1 cellular context compared by ENCODE assay signal in the genomic region with DNA sequence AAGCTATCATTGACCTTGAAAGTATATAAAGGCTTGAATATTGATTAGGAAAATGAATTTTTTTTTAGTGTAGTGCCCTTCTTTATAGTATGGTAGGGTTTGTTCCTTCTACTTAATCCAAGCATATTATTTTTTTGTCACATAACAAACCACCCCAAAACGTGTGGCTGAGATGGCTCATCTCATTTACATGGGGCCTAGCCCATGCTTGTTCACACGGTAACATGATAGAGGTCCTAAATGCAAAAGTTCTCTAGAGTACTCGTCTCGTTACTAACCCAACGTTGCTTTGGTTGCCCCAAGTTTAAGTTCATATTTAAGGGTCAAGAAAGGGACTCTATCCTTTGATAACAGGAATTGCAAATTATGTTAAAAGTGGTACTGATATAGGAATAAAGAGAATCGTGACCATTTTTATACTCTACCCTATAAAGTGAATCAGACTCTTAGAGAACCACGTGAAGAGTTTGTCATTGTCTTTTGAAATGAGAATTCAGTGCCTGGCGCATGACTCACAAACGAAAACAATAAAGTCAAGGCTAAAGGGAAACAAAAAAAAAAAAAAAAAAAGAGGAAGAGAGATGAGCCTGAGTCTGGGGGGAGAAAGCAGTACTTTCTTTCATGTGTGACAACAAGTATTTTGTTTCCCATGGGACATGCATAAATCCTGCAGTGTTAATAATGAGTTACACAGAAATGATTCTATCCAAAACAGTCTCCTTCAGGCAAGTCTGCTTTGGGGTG.
A peak's percentile ranks its signal among the peaks of the same experiment; 100 is the strongest.
TF ChIP-seq lines count a peak whose summit lies in the region.

No MANE protein-coding gene starts in this region.

TF ChIP-seq in GM12878, 131 proteins besides CTCF, POLR2A, EP300 and RAD21 (continued from another document and continues in another):
- TF ChIP-seq RUNX3 (IDR thresholded peaks at IDR 0.05; ENCODE audit: low read length) (no peak; the same call in 1 of the 2 replicates), SIN3A (IDR thresholded peaks at IDR 0.05; ENCODE audit: low read depth, low read length) (no peak), EED (IDR thresholded peaks at IDR 0.05; ENCODE audit: low read depth) (no peak), IRF4 (IDR thresholded peaks at IDR 0.05; ENCODE audit: low read depth, low read length) (0 out of 2 replicates have a peak, but pooled peaks have one; percentile 31), ZNF622 (IDR thresholded peaks at IDR 0.05) (no peak), MEF2A (IDR thresholded peaks at IDR 0.05; ENCODE audit: insufficient read depth, low read depth, low read length) (0 out of 2 replicates have a peak, but pooled peaks have one; percentile 14), USF1 (IDR thresholded peaks at IDR 0.05; ENCODE audit: borderline replicate concordance, extremely low read length, insufficient read depth, low read depth, low read length) (no peak), CREM (IDR thresholded peaks at IDR 0.05; ENCODE audit: low read depth) (peak; percentile 36; the same call in 1 of the 2 replicates), NFXL1 (IDR thresholded peaks at IDR 0.05; ENCODE audit: borderline replicate concordance) (no peak), GATAD2B (conservative IDR thresholded peaks at IDR 0.05; ENCODE audit: low read depth) (no peak), SKIL (IDR thresholded peaks at IDR 0.05; ENCODE audit: low read depth, poor library complexity, severe bottlenecking) (peak; percentile 51), MTA2 (IDR thresholded peaks at IDR 0.05; ENCODE audit: low read depth) (peak; percentile 80), PAX8 (IDR thresholded peaks at IDR 0.05) (no peak), MTA3 (IDR thresholded peaks at IDR 0.05; ENCODE audit: borderline replicate concordance, low read length) (no peak), TCF3 (IDR thresholded peaks at IDR 0.05; ENCODE audit: borderline replicate concordance, insufficient read depth, low read depth, low read length) (no peak), TCF7 (IDR thresholded peaks at IDR 0.05; ENCODE audit: borderline replicate concordance) (0 out of 2 replicates have a peak, but pooled peaks have one; percentile 31), SREBF1 (IDR thresholded peaks at IDR 0.05; ENCODE audit: low read length) (no peak), TARDBP (IDR thresholded peaks at IDR 0.05; ENCODE audit: borderline replicate concordance) (no peak), TCF12 (IDR thresholded peaks at IDR 0.05; ENCODE audit: low read depth, low read length) (no peak), GABPA (IDR thresholded peaks at IDR 0.05; ENCODE audit: low read depth) (no peak), DPF2 (IDR thresholded peaks at IDR 0.05) (no peak), ZNF384 (IDR thresholded peaks at IDR 0.05; ENCODE audit: borderline replicate concordance, low read depth, low read length) (peak; percentile 98), IKZF2 (IDR thresholded peaks at IDR 0.05) (peak; percentile 91 to 92), CEBPB (IDR thresholded peaks at IDR 0.05; ENCODE audit: borderline replicate concordance in 1 of 2, low read depth in 2 of 2, low read length in 2 of 2) (no peak), WRNIP1 (IDR thresholded peaks at IDR 0.05; ENCODE audit: borderline replicate concordance, low read depth, low read length) (no peak), BHLHE40 (IDR thresholded peaks at IDR 0.05; ENCODE audit: borderline replicate concordance in 1 of 2, low read depth in 2 of 2, low read length in 1 of 2) (peak; percentile 53 to 79), SMARCA5 (IDR thresholded peaks at IDR 0.05) (no peak), NR2C1 (IDR thresholded peaks at IDR 0.05) (no peak), FOXM1 (IDR thresholded peaks at IDR 0.05; ENCODE audit: low read depth, low read length) (peak; percentile 37; the same call in 1 of the 2 replicates), MLLT1 (IDR thresholded peaks at IDR 0.05) (0 out of 2 replicates have a peak, but pooled peaks have one; percentile 13), YBX1 (IDR thresholded peaks at IDR 0.05) (no peak), IRF3 (IDR thresholded peaks at IDR 0.05) (no peak), CHD4 (IDR thresholded peaks at IDR 0.05) (no peak), CUX1 (IDR thresholded peaks at IDR 0.05; ENCODE audit: insufficient replicate concordance, low read depth, low read length) (peak; percentile 36), CHD1 (IDR thresholded peaks at IDR 0.05; ENCODE audit: low read depth, low read length) (no peak), SPI1 (IDR thresholded peaks at IDR 0.05; ENCODE audit: borderline replicate concordance, insufficient read depth, low read depth, low read length) (peak; percentile 85), HCFC1 (IDR thresholded peaks at IDR 0.05; ENCODE audit: low read length) (no peak), JUNB (IDR thresholded peaks at IDR 0.05) (peak; percentile 76), EGR1 (IDR thresholded peaks at IDR 0.05; ENCODE audit: borderline replicate concordance in 1 of 2, low read depth in 2 of 2, low read length in 2 of 2) (no peak), MAX (IDR thresholded peaks at IDR 0.05; ENCODE audit: low read depth, low read length) (no peak), POU2F2 (IDR thresholded peaks at IDR 0.05; ENCODE audit: borderline replicate concordance, low read depth, low read length) (0 out of 3 replicates have a peak, but pooled peaks have one; percentile 25), ZNF24 (IDR thresholded peaks at IDR 0.05) (no peak), YY1 (IDR thresholded peaks at IDR 0.05; ENCODE audit: low read depth, low read length) (no peak), CBX5 (IDR thresholded peaks at IDR 0.05; ENCODE audit: low read depth) (0 out of 2 replicates have a peak, but pooled peaks have one; percentile 44)
- TF ChIP-seq, protein P1, sequence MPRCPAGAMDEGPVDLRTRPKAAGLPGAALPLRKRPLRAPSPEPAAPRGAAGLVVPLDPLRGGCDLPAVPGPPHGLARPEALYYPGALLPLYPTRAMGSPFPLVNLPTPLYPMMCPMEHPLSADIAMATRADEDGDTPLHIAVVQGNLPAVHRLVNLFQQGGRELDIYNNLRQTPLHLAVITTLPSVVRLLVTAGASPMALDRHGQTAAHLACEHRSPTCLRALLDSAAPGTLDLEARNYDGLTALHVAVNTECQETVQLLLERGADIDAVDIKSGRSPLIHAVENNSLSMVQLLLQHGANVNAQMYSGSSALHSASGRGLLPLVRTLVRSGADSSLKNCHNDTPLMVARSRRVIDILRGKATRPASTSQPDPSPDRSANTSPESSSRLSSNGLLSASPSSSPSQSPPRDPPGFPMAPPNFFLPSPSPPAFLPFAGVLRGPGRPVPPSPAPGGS (IDR thresholded peaks at IDR 0.05; ENCODE audit: borderline replicate concordance, insufficient read depth, low read depth, low read length, poor library complexity, severe bottlenecking): peak; percentile 20
- TF ChIP-seq, protein P2, sequence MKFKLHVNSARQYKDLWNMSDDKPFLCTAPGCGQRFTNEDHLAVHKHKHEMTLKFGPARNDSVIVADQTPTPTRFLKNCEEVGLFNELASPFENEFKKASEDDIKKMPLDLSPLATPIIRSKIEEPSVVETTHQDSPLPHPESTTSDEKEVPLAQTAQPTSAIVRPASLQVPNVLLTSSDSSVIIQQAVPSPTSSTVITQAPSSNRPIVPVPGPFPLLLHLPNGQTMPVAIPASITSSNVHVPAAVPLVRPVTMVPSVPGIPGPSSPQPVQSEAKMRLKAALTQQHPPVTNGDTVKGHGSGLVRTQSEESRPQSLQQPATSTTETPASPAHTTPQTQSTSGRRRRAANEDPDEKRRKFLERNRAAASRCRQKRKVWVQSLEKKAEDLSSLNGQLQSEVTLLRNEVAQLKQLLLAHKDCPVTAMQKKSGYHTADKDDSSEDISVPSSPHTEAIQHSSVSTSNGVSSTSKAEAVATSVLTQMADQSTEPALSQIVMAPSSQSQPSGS (IDR thresholded peaks at IDR 0.05; ENCODE audit: low read length): peak; percentile 77
- TF ChIP-seq, protein P3, sequence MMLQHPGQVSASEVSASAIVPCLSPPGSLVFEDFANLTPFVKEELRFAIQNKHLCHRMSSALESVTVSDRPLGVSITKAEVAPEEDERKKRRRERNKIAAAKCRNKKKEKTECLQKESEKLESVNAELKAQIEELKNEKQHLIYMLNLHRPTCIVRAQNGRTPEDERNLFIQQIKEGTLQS (IDR thresholded peaks at IDR 0.05; ENCODE audit: borderline replicate concordance, extremely low read depth, low read depth, low read length): no peak
